Comparison of ENCODE assay signal across 8 cellular contexts in the genomic region with DNA sequence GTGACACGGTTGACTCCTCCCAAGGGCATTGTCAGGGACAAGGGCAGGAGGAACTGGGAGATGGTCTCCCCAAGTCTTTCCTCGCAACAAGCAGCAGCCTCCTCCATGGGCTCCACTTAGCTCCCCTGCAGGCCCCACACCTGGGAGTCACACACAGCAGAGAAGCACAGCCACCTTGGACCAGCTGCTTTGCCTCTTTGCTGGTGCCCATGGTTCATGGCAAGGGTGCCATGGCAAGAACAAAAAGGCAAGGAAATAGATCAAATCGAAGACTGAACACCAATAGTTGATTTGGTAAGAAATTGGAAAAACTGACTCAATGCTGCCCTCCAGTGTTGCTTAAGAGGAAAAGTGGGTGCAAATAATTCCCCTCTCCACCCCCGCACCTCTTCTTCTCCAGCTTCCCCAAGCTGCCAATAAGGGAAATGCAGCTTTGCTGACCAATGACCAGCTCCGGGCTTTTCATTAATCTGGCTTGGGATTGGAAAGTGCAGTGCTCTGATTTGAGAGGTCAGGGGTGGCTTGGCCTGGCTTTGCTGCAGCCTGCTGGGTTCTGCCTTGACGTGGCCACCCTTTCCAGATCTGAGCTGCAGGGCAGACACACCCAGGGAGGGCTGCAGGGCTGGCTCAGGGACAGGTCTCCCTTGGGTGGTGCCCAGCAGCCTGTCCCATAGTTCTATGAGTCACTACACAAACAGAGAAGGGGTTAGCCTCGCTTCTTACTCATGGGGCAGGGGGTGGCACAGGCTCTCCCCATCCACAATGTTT.
A peak's percentile ranks its signal among the peaks of the same experiment; 100 is the strongest.
DNase-seq lines count a peak whose midpoint lies in the region; ATAC-seq, FAIRE-seq and TF ChIP-seq lines count a peak whose summit lies in the region.

No MANE protein-coding gene starts in this region.

- H3K36me3 ChIP-seq in CD8-positive, alpha-beta memory T cell (ENCODE audit: insufficient read depth, low read length), result no peaks in the 10 kb centered on the region
- H3K36me3 ChIP-seq in Karpas-422 (ENCODE audit: insufficient read depth, low read length) (no peaks in the 10 kb centered on the region), heart right ventricle (no peaks in the 10 kb centered on the region), psoas muscle (ENCODE audit: insufficient read depth in 1 of 2, low read depth in 1 of 2) (no peaks in the 10 kb centered on the region)

- CTCF ChIA-PET in CD8-positive, alpha-beta memory T cell (lab: Charles Lee), result interaction anchor here (0.7 to 5.7 kb wide), 49 partner anchors 8 to 585 kb away, joined by 3 to 106 read pairs (median 5); partner anchors contain the start of genes FAN1 and KLF13

- H3K9me3 Mint-ChIP-seq in CD8-positive, alpha-beta memory T cell, result peaks cover 6 to 11% (median 9%) of the 10 kb centered on the region in 5 donors

- H3K4me1 ChIP-seq in CD8-positive, alpha-beta memory T cell (ENCODE audit: insufficient read depth, low read length), result peaks cover 33% of the 10 kb centered on the region
- H3K4me1 ChIP-seq in Karpas-422 (ENCODE audit: low read length) (no peaks in the 10 kb centered on the region), heart right ventricle (peaks cover 0 to 26% (median 18%) of the 10 kb centered on the region in 9 donors), psoas muscle (peaks cover 13% of the 10 kb centered on the region)

- no peak overlapping the region for H3K27ac ChIP-seq in CD8-positive, alpha-beta memory T cell (ENCODE audit: low read depth, low read length)
- H3K27ac ChIP-seq in Karpas-422 (ENCODE audit: low read length), result no peak overlapping the region
- H3K27ac ChIP-seq in heart right ventricle, result peak overlapping the region in 4 of 10 donors; percentile 0 to 23 (median 14)
- H3K27ac ChIP-seq in psoas muscle, result no peak overlapping the region

- no peaks in the 10 kb centered on the region for H4K20me1 ChIP-seq in Karpas-422 (ENCODE audit: insufficient read depth, low read depth, low read length)

- TF ChIP-seq CTCF in heart right ventricle (IDR thresholded peaks at IDR 0.05) (peak; percentile 79 to 98 (median 87)), psoas muscle (IDR thresholded peaks at IDR 0.05) (peak; percentile 76)

- peaks cover 26 to 52% (median 40%) of the 10 kb centered on the region in 3 donors for H3K4me1 Mint-ChIP-seq in CD8-positive, alpha-beta memory T cell

- H3K9me3 ChIP-seq in CD8-positive, alpha-beta memory T cell (ENCODE audit: low read length), result no peaks in the 10 kb centered on the region
- H3K9me3 ChIP-seq in Karpas-422 (ENCODE audit: low read length) (peaks cover 11% of the 10 kb centered on the region; the same call in 1 of the 2 replicates), heart right ventricle (peaks cover 0 to 26% (median 10%) of the 10 kb centered on the region in 11 donors), psoas muscle (peaks cover 11% of the 10 kb centered on the region)

- intact Hi-C loops in heart right ventricle (cut with DNase I) (loop anchor here (1.0 to 10.0 kb wide), 18 partner anchors 46 to 288 kb away; partner anchors contain the start of gene KLF13 (in 3 of the 10)), psoas muscle (cut with DNase I) (loop anchor here (5.0 to 10.0 kb wide), 5 partner anchors 51 to 286 kb away; no protein-coding TSS in a partner anchor)

- peak in 3 of 5 donors; percentile 55 to 66 (median 62) for DNase-seq in CD8-positive, alpha-beta memory T cell
- DNase-seq in GM19239 (ENCODE audit: insufficient read length, low spot score), result peak; percentile 69
- peak; percentile 87 for DNase-seq in Karpas-422
- DNase-seq in RPMI8226, result peak; percentile 63
- peak in 31 of 58 donors; percentile 15 to 72 (median 37) for DNase-seq in anterior cingulate cortex (lab: John Stamatoyannopoulos, UW)
- peak; percentile 46 to 68 for DNase-seq in heart right ventricle
- peak in 1 of 2 donors; percentile 27 for DNase-seq in psoas muscle

- peak overlapping the region in 5 of 8 donors; percentile 14 to 70 (median 50) for H3K27ac Mint-ChIP-seq in CD8-positive, alpha-beta memory T cell

- peaks cover 0 to 11% (median 2%) of the 10 kb centered on the region in 3 donors for H3K36me3 Mint-ChIP-seq in CD8-positive, alpha-beta memory T cell

- POLR2A ChIA-PET in CD8-positive, alpha-beta memory T cell (lab: Charles Lee), result interaction anchor here (0.7 to 1.8 kb wide), 7 partner anchors 50 to 273 kb away, joined by 3 to 10 read pairs (median 6); partner anchors contain the start of gene KLF13

- no peak overlapping the region for H3K9ac ChIP-seq in Karpas-422 (ENCODE audit: low read length)

- no peak overlapping the region for H3K4me3 ChIP-seq in CD8-positive, alpha-beta memory T cell (ENCODE audit: low read length)
- no peak overlapping the region for H3K4me3 ChIP-seq in Karpas-422 (ENCODE audit: low read length)
- H3K4me3 ChIP-seq in heart right ventricle, result no peak overlapping the region
- H3K4me3 ChIP-seq in psoas muscle, result no peak overlapping the region

- ATAC-seq in heart right ventricle, result peak; percentile 70 to 89 (median 80)
- ATAC-seq in psoas muscle, result peak; percentile 67 to 88 (median 74)
- ATAC-seq in GM18519 (IDR thresholded peaks at IDR 0.05; ENCODE audit: low FRiP score, unreplicated experiment), result no peak

- peak overlapping the region in 2 of 7 donors; percentile 16 to 49 for H3K4me3 Mint-ChIP-seq in CD8-positive, alpha-beta memory T cell

- FAIRE-seq in GM19239 (lab: Jason Lieb, UNC), result peak; percentile 97

- WGBS in heart right ventricle, 2 donors, result 29 to 31% methylated on average over 7 of the region's 7 CpGs
- WGBS in psoas muscle, 3 donors, result 26 to 29% (median 27%) methylated on average over 7 of the region's 7 CpGs

- no peak overlapping the region for H2AFZ ChIP-seq in Karpas-422 (ENCODE audit: low read length)

- H3K79me2 ChIP-seq in Karpas-422 (ENCODE audit: low read length), result no peaks in the 10 kb centered on the region

- H3K27me3 ChIP-seq in CD8-positive, alpha-beta memory T cell (ENCODE audit: insufficient read depth, low read length, poor library complexity, severe bottlenecking), result no peaks in the 10 kb centered on the region
- H3K27me3 ChIP-seq in Karpas-422 (ENCODE audit: low read length) (no peaks in the 10 kb centered on the region), heart right ventricle (peaks cover 0 to 13% (median 5%) of the 10 kb centered on the region in 7 donors), psoas muscle (ENCODE audit: insufficient read depth in 3 of 3, low read length in 2 of 3) (peaks cover 0 to 5% (median 0%) of the 10 kb centered on the region in 3 donors)

- no peaks in the 10 kb centered on the region for H3K9me2 ChIP-seq in Karpas-422 (replicated peaks; ENCODE audit: insufficient read depth, low read length)

- H3K4me2 ChIP-seq in Karpas-422 (ENCODE audit: low read depth, low read length, poor library complexity, severe bottlenecking), result no peak overlapping the region

- H3K27me3 Mint-ChIP-seq in CD8-positive, alpha-beta memory T cell, result peaks cover 0 to 2% of the 10 kb centered on the region in 2 donors
